In genomic region chr6:5261545-5262109, GRCh38 we compare ENCODE assay signal across 1 cellular context.
TF ChIP-seq lines count a peak whose summit lies in the region.

No MANE protein-coding gene starts in this region.

TF ChIP-seq in GM12878, 131 proteins besides CTCF, POLR2A, EP300 and RAD21 (continued from another document):
- no peak for TF ChIP-seq BCLAF1 (IDR thresholded peaks at IDR 0.05)
- no peak; the same call in 1 of the 2 replicates for TF ChIP-seq ZNF207 (IDR thresholded peaks at IDR 0.05; ENCODE audit: borderline replicate concordance)
- TF ChIP-seq NR2C1 (IDR thresholded peaks at IDR 0.05): no peak
TF ChIP-seq in GM12878: peak in this region for 15.
